8 cellular contexts compared by ENCODE assay signal in genomic region chr6:31128093-31128676, GRCh38. TPM values are rescaled to one million over a fixed set of nuclear protein-coding genes. Genes with fewer than 3 reads are reported as not detected.
DNase-seq lines count a peak whose midpoint lies in the region; ATAC-seq and TF ChIP-seq lines count a peak whose summit lies in the region.

No MANE protein-coding gene starts in this region.

- in situ Hi-C loops in Panc1 (cut with HindIII; ENCODE audit: low pct_unique_long_range_greater_than_20kb, low sequenced_read_pairs) = no loop called here

- 7 to 9% (median 8%) methylated on average over 8 of the region's 8 CpGs for WGBS in psoas muscle, 3 donors

- POLR2A ChIA-PET in Panc1 (lab: Charles Lee) = no interaction called here

- DNase-seq in Ammon's horn (ENCODE audit: low spot score) = peak; percentile 32
- peak; percentile 29 for DNase-seq in H4 (ENCODE audit: low spot score)
- DNase-seq in Panc1 (ENCODE audit: low read depth, low spot score) = no peak
- peak; percentile 43 for DNase-seq in activated T-helper 1 cell treated with Interleukin-2 at 50 U/mL for 16 hours (ENCODE audit: low read depth)
- DNase-seq in germinal center (ENCODE audit: low spot score) = peak; percentile 71
- peak; percentile 47 to 65 for DNase-seq in psoas muscle

- H3K36me3 ChIP-seq in Panc1 (ENCODE audit: control insufficient read depth, insufficient read depth, low read length) = no peaks in the 10 kb centered on the region
- H3K36me3 ChIP-seq in psoas muscle (ENCODE audit: insufficient read depth in 1 of 2, low read depth in 1 of 2) = no peaks in the 10 kb centered on the region

- H3K27me3 ChIP-seq in Panc1 (ENCODE audit: control insufficient read depth, insufficient read depth, low read length) = peaks cover 2% of the 10 kb centered on the region; the same call in 1 of the 2 replicates
- no peaks in the 10 kb centered on the region for H3K27me3 ChIP-seq in psoas muscle (ENCODE audit: insufficient read depth in 3 of 3, low read length in 2 of 3)

- H3K4me1 ChIP-seq in Panc1 (ENCODE audit: control insufficient read depth, insufficient read depth, low read length) (peaks cover 9% of the 10 kb centered on the region), psoas muscle (peaks cover 7% of the 10 kb centered on the region)

- no peak overlapping the region for H3K4me3 ChIP-seq in Panc1 (ENCODE audit: low read depth in 2 of 2, low read length in 2 of 2)
- H3K4me3 ChIP-seq in psoas muscle = no peak overlapping the region

- H3K27ac ChIP-seq in Panc1 (ENCODE audit: low read length) (no peak overlapping the region), psoas muscle (no peak overlapping the region)

- no TSS peak for BruUV-seq in Panc1 (replicated peaks; lab: Mats Ljungman, UMichigan)

- intact Hi-C loops in Panc1 (cut with micrococcal nuclease; ENCODE audit: unreplicated experiment) = no loop called here
- intact Hi-C loops in psoas muscle (cut with DNase I) = no loop called here

- H3K9me3 ChIP-seq in Panc1 (ENCODE audit: control insufficient read depth, insufficient read depth, low read depth, low read length) (no peaks in the 10 kb centered on the region), psoas muscle (no peaks in the 10 kb centered on the region)

- ATAC-seq in Panc1 = peak; percentile 65; the same call in 1 of the 2 replicates
- ATAC-seq in psoas muscle = peak; percentile 54 to 76 (median 64)
- ATAC-seq in GM21515 (IDR thresholded peaks at IDR 0.05; ENCODE audit: unreplicated experiment) = no peak
- no peak for ATAC-seq in GM19023 (IDR thresholded peaks at IDR 0.05; ENCODE audit: unreplicated experiment)

- peak; percentile 95 for TF ChIP-seq CTCF in Panc1 (IDR thresholded peaks at IDR 0.05)
- TF ChIP-seq CTCF in psoas muscle (IDR thresholded peaks at IDR 0.05) = peak; percentile 81

- CTCF ChIA-PET in Panc1 (lab: Charles Lee) = interaction anchor here (0.8 to 0.9 kb wide), 2 partner anchors 11 to 64 kb away, joined by 4 to 5 read pairs; no protein-coding TSS in a partner anchor

RNA-seq across cellular contexts. Expression of gene CDSN, which starts 7.9 kb away (rescaled TPM):
- not detected in 2 replicates for total RNA-seq in H4 (2014; rRNA removed; shearing (Covaris generic))
- total RNA-seq in Panc1 (2021; ENCODE audit: unreplicated experiment) = not detected
- polyA plus RNA-seq in Panc1 (2012; ENCODE audit: insufficient read length) = not detected
- total RNA-seq in psoas muscle = not detected
- polyA plus RNA-seq in psoas muscle = not detected

RNA-seq across cellular contexts. Expression of gene PSORS1C2, which starts 10.7 kb away (rescaled TPM):
- total RNA-seq in H4 (2014; rRNA removed; shearing (Covaris generic)) = not detected in 2 replicates
- total RNA-seq in Panc1 (2021; ENCODE audit: unreplicated experiment) (not detected), psoas muscle (not detected)
- 0.19 TPM for polyA plus RNA-seq in Panc1 (2012; ENCODE audit: insufficient read length)
- polyA plus RNA-seq in psoas muscle = not detected

RNA-seq across cellular contexts. Expression of gene PSORS1C1, which starts 13.6 kb away (rescaled TPM):
- 0.06 and 0.35 TPM in 2 replicates for total RNA-seq in H4 (2014; rRNA removed; shearing (Covaris generic))
- total RNA-seq in Panc1 (2021; ENCODE audit: unreplicated experiment) = 2.9 TPM
- 2.3 TPM for polyA plus RNA-seq in Panc1 (2012; ENCODE audit: insufficient read length)
- under 1 TPM; 0.06 to 0.47 (median 0.07) TPM for total RNA-seq in psoas muscle
- polyA plus RNA-seq in psoas muscle = under 1 TPM in 2 of 3 donors, not detected in 1; 0.03 to 0.17 TPM

RNA-seq across cellular contexts. Expression of gene C6orf15, which starts 15.8 kb away (rescaled TPM):
- not detected in 2 replicates for total RNA-seq in H4 (2014; rRNA removed; shearing (Covaris generic))
- total RNA-seq in Panc1 (2021; ENCODE audit: unreplicated experiment) (not detected), psoas muscle (not detected)
- not detected for polyA plus RNA-seq in Panc1 (2012; ENCODE audit: insufficient read length)
- not detected for polyA plus RNA-seq in psoas muscle

RNA-seq across cellular contexts. Expression of gene CCHCR1, which starts 29.4 kb away (rescaled TPM):
- total RNA-seq in H4 (2014; rRNA removed; shearing (Covaris generic)) = 12.6 and 12.7 TPM in 2 replicates
- total RNA-seq in Panc1 (2021; ENCODE audit: unreplicated experiment) (37.1 TPM), psoas muscle (10 to 100 TPM; 10.3 to 15.2 (median 12.9) TPM)
- polyA plus RNA-seq in Panc1 (2012; ENCODE audit: insufficient read length) = 35.5 TPM
- 1 to 10 TPM; 7.4 to 9.7 (median 8.3) TPM for polyA plus RNA-seq in psoas muscle

Comparison
In these comparisons a context has a peak if more than half of its experiments do, and no peak if none do; other contexts are left out.
1. ATAC-seq: peak in Panc1 (single experiment) and psoas muscle (4 of 4); none in GM21515 (single experiment) and GM19023 (single experiment).